Comparison of ENCODE assay signal across 19 cellular contexts in genomic region chr9:71250626-71251025, GRCh38.
DNase-seq lines count a peak whose midpoint lies in the region; ATAC-seq and TF ChIP-seq lines count a peak whose summit lies in the region.
"Had no signal": no experiment of that assay in that cellular context is flagged by ENCODE, and none has a peak within 500 bp of the region (broad histone marks: within the 10 kb centered on the region; RNA-seq: fewer than 3 reads in every experiment).

No MANE protein-coding gene starts in this region.

- no peak for TF ChIP-seq CTCF in WTC11 (IDR thresholded peaks at IDR 0.05)
- no peak for TF ChIP-seq CTCF in nephron progenitor cell (IDR thresholded peaks at IDR 0.05)

- H3K4me3 ChIP-seq in H7 (ENCODE audit: insufficient read depth, low read depth, low read length) (no peak overlapping the region), iPS-15b (ENCODE audit: low read depth, low read length) (peak overlapping the region; percentile 1)
- H3K4me3 ChIP-seq: A549, SK-N-MC had no signal

- H3K9me3 Mint-ChIP-seq in WTC11 = peaks cover 5% of the 10 kb centered on the region
- H3K9me3 Mint-ChIP-seq in nephron progenitor cell = no peaks in the 10 kb centered on the region
- H3K9me3 Mint-ChIP-seq in activated naive CD8-positive, alpha-beta T cell treated with anti-CD3 and anti-CD28 coated beads for 36 hours = no peaks in the 10 kb centered on the region
- H3K9me3 Mint-ChIP-seq: CD4-positive, alpha-beta T cell had no signal

- H3K27me3 ChIP-seq in H7 (ENCODE audit: control insufficient read depth, insufficient read depth, low read length) (no peaks in the 10 kb centered on the region), iPS-15b (ENCODE audit: control insufficient read depth, insufficient read depth, low read length) (no peaks in the 10 kb centered on the region)

- H3K36me3 ChIP-seq in H7 (replicated peaks; ENCODE audit: control insufficient read depth, insufficient read depth, low read length) (no peaks in the 10 kb centered on the region), iPS-15b (ENCODE audit: control insufficient read depth, insufficient read depth, low read length) (no peaks in the 10 kb centered on the region)

- H3K27me3 Mint-ChIP-seq in WTC11 (ENCODE audit: low read depth) (no peaks in the 10 kb centered on the region), nephron progenitor cell (ENCODE audit: low read depth, poor library complexity) (no peaks in the 10 kb centered on the region)
- H3K27me3 Mint-ChIP-seq in activated naive CD8-positive, alpha-beta T cell treated with anti-CD3 and anti-CD28 coated beads for 36 hours = peaks cover 11% of the 10 kb centered on the region

- no peaks in the 10 kb centered on the region for H3K9me3 ChIP-seq in iPS-15b (ENCODE audit: control insufficient read depth, insufficient read depth, low read length)
- H3K9me3 ChIP-seq: A549, Caco-2 had no signal

- POLR2A ChIA-PET in WTC11 (lab: Charles Lee) = no interaction called here

- H3K4me1 ChIP-seq in iPS-15b (ENCODE audit: control insufficient read depth, insufficient read depth, low read length) = peaks cover 21% of the 10 kb centered on the region
- H3K4me1 ChIP-seq: A549, Caco-2 had no signal

- ATAC-seq in WTC11 (peak; percentile 100), GM19035 (IDR thresholded peaks at IDR 0.05; ENCODE audit: unreplicated experiment) (no peak)
- ATAC-seq: A549, HCT116 had no signal

- H3K4me3 Mint-ChIP-seq in WTC11 (peak overlapping the region; percentile 44), nephron progenitor cell (no peak overlapping the region)
- H3K4me3 Mint-ChIP-seq in activated naive CD8-positive, alpha-beta T cell treated with anti-CD3 and anti-CD28 coated beads for 36 hours = no peak overlapping the region
- H3K4me3 Mint-ChIP-seq: CD4-positive, alpha-beta T cell had no signal

- H3K27ac Mint-ChIP-seq in WTC11 = peak overlapping the region; percentile 96
- H3K27ac Mint-ChIP-seq in nephron progenitor cell = no peak overlapping the region
- H3K27ac Mint-ChIP-seq in activated naive CD8-positive, alpha-beta T cell treated with anti-CD3 and anti-CD28 coated beads for 36 hours = no peak overlapping the region
- H3K27ac Mint-ChIP-seq: CD4-positive, alpha-beta T cell had no signal

- H3K9ac ChIP-seq in iPS-15b (ENCODE audit: low read depth, low read length) = no peak overlapping the region

- CTCF ChIA-PET in WTC11 (lab: Charles Lee) = interaction anchor here (0.6 to 1.3 kb wide), 5 partner anchors 35 to 1578 kb away, joined by 3 to 11 read pairs (median 5); partner anchors contain the start of gene APBA1

- H3K4me1 Mint-ChIP-seq in WTC11 (peaks cover 39% of the 10 kb centered on the region), nephron progenitor cell (peaks cover 17% of the 10 kb centered on the region)
- H3K4me1 Mint-ChIP-seq in activated naive CD8-positive, alpha-beta T cell treated with anti-CD3 and anti-CD28 coated beads for 36 hours = no peaks in the 10 kb centered on the region

- peak; percentile 42 for DNase-seq in H7
- peak; percentile 36 for DNase-seq in WTC11 (ENCODE audit: low spot score)
- DNase-seq in nephron progenitor cell = peak; percentile 8
- DNase-seq in LoVo (ENCODE audit: low spot score) = no peak
- no peak for DNase-seq in activated naive CD8-positive, alpha-beta T cell treated with anti-CD3 and anti-CD28 coated beads for 36 hours
- no peak for DNase-seq in effector CD8-positive, alpha-beta T cell (lab: John Stamatoyannopoulos, UW)
- DNase-seq: Caco-2; CD4-positive, alpha-beta T cell; GDM1; Kasumi-1; NCI-H1105; NCI-H2081; NCI-H748 treated with DMSO at 0.1 percent for 48 hours; SHP77 had no signal

- H3K36me3 Mint-ChIP-seq in WTC11 = peaks cover 3% of the 10 kb centered on the region; the same call in 1 of the 2 replicates
- H3K36me3 Mint-ChIP-seq in nephron progenitor cell (ENCODE audit: low read depth) = no peaks in the 10 kb centered on the region
- H3K36me3 Mint-ChIP-seq in activated naive CD8-positive, alpha-beta T cell treated with anti-CD3 and anti-CD28 coated beads for 36 hours = peaks cover 2% of the 10 kb centered on the region

TF ChIP-seq in WTC11, 78 proteins besides CTCF, POLR2A, EP300 and RAD21:
- TF ChIP-seq ZNF121 (CRISPR knock-in tag; IDR thresholded peaks at IDR 0.05) = peak; percentile 95
- no peak for TF ChIP-seq CDX4 (CRISPR knock-in tag; IDR thresholded peaks at IDR 0.05; ENCODE audit: borderline replicate concordance)
- peak; percentile 93 for TF ChIP-seq ZNF281 (CRISPR knock-in tag; IDR thresholded peaks at IDR 0.05)
- 0 out of 2 replicates have a peak, but pooled peaks have one; percentile 46 for TF ChIP-seq PRRX2 (CRISPR knock-in tag; IDR thresholded peaks at IDR 0.05)
- TF ChIP-seq PRDM15 (CRISPR knock-in tag; IDR thresholded peaks at IDR 0.05) = 0 out of 2 replicates have a peak, but pooled peaks have one; percentile 36
TF ChIP-seq in WTC11: peak in this region for 4.

Comparison
In these comparisons a context has a peak if more than half of its experiments do, and no peak if none do; other contexts are left out.
1. DNase-seq: peak in H7 (single experiment), WTC11 (single experiment) and nephron progenitor cell (single experiment); none in LoVo (single experiment), activated naive CD8-positive, alpha-beta T cell treated with anti-CD3 and anti-CD28 coated beads for 36 hours (single experiment) and effector CD8-positive, alpha-beta T cell (single experiment).